In the genomic region with DNA sequence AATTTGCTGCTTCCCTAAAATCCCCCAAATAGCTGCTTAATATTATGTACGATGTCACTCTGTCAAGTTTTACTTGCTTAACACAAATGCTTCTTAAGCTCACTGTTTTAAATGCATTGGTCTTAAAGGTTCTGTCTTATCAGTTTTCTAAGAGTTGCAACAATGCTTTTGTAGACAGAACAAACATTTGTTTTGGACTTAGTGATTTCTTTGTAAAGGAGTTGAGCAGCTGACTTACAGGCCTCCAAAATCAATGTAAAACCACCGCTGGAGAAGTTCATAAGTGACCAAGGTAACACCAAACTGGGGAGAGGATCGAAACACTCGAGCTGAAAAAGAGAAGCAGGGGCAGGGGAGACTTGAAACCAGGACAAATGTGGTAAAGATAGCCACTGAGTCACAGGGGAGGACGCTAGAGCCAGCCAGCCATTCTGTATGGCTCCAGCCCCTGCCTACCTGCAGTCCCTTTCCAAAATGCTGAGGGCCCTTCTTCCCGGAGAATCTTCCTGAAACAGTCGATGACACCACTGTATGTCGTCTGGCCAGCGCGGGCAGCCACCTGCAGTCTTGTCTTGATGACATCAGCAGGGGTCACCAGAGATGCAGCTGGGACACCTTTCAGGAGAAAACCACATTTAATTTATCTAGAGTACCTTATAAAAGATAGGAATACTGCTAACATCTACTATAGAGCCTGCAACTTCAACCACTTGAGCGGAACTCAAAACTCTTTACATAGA, we compare ENCODE assay signal across 1 cellular context.
A peak's percentile ranks its signal among the peaks of the same experiment; 100 is the strongest.
TF ChIP-seq lines count a peak whose summit lies in the region.

No MANE protein-coding gene starts in this region.

TF ChIP-seq in HepG2, 621 proteins besides CTCF, POLR2A, EP300 and RAD21 (continued from another document and continues in another):
- TF ChIP-seq DPF2 (CRISPR knock-in tag; IDR thresholded peaks at IDR 0.05; ENCODE audit: borderline replicate concordance, low read depth) = no peak
- no peak for TF ChIP-seq SMYD3 (CRISPR knock-in tag; IDR thresholded peaks at IDR 0.05)
- TF ChIP-seq ATF7 (IDR thresholded peaks at IDR 0.05) = no peak
- no peak for TF ChIP-seq ATF7 (CRISPR knock-in tag; IDR thresholded peaks at IDR 0.05)
- 0 out of 2 replicates have a peak, but pooled peaks have one; percentile 30 for TF ChIP-seq TARDBP (CRISPR knock-in tag; IDR thresholded peaks at IDR 0.05)
- no peak for TF ChIP-seq TEAD2 (CRISPR knock-in tag; IDR thresholded peaks at IDR 0.05)
- TF ChIP-seq ZNF318 (CRISPR knock-in tag; IDR thresholded peaks at IDR 0.05) = no peak
- TF ChIP-seq DR1 (CRISPR knock-in tag; IDR thresholded peaks at IDR 0.05) = no peak
- TF ChIP-seq, protein P1, sequence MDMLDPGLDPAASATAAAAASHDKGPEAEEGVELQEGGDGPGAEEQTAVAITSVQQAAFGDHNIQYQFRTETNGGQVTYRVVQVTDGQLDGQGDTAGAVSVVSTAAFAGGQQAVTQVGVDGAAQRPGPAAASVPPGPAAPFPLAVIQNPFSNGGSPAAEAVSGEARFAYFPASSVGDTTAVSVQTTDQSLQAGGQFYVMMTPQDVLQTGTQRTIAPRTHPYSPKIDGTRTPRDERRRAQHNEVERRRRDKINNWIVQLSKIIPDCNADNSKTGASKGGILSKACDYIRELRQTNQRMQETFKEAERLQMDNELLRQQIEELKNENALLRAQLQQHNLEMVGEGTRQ (IDR thresholded peaks at IDR 0.05; ENCODE audit: low read depth, low read length) = no peak
- TF ChIP-seq, protein P1 (CRISPR knock-in tag; IDR thresholded peaks at IDR 0.05; ENCODE audit: borderline replicate concordance) = no peak
- peak; percentile 61 for TF ChIP-seq TCF7 (IDR thresholded peaks at IDR 0.05; ENCODE audit: low read depth)
- TF ChIP-seq ZNF567 (CRISPR knock-in tag; IDR thresholded peaks at IDR 0.05; ENCODE audit: borderline replicate concordance) = no peak
- TF ChIP-seq ZNF260 (CRISPR knock-in tag; IDR thresholded peaks at IDR 0.05; ENCODE audit: borderline replicate concordance, low read depth) = no peak
- no peak for TF ChIP-seq PCBP1 (IDR thresholded peaks at IDR 0.05; ENCODE audit: borderline replicate concordance, low read depth, low read length)
- no peak for TF ChIP-seq HOXA7 (CRISPR knock-in tag; IDR thresholded peaks at IDR 0.05)
- TF ChIP-seq GATAD2A (CRISPR knock-in tag; IDR thresholded peaks at IDR 0.05) = peak; percentile 85
- no peak for TF ChIP-seq SAP130 (CRISPR knock-in tag; IDR thresholded peaks at IDR 0.05; ENCODE audit: low read depth)
- peak; percentile 22; the same call in 1 of the 2 replicates for TF ChIP-seq ZNF770 (CRISPR knock-in tag; IDR thresholded peaks at IDR 0.05)
- no peak for TF ChIP-seq ZNF20 (CRISPR knock-in tag; IDR thresholded peaks at IDR 0.05)
- no peak for TF ChIP-seq ZMYM3 (CRISPR knock-in tag; IDR thresholded peaks at IDR 0.05)
- TF ChIP-seq ZFY (CRISPR knock-in tag; IDR thresholded peaks at IDR 0.05) = no peak
- no peak for TF ChIP-seq NR1H2 (CRISPR knock-in tag; IDR thresholded peaks at IDR 0.05; ENCODE audit: borderline replicate concordance, low read depth)
- TF ChIP-seq ZNF33A (CRISPR knock-in tag; IDR thresholded peaks at IDR 0.05; ENCODE audit: borderline replicate concordance) = no peak
- TF ChIP-seq, protein P2, sequence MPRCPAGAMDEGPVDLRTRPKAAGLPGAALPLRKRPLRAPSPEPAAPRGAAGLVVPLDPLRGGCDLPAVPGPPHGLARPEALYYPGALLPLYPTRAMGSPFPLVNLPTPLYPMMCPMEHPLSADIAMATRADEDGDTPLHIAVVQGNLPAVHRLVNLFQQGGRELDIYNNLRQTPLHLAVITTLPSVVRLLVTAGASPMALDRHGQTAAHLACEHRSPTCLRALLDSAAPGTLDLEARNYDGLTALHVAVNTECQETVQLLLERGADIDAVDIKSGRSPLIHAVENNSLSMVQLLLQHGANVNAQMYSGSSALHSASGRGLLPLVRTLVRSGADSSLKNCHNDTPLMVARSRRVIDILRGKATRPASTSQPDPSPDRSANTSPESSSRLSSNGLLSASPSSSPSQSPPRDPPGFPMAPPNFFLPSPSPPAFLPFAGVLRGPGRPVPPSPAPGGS (CRISPR knock-in tag; IDR thresholded peaks at IDR 0.05) = no peak
- TF ChIP-seq, protein P3, sequence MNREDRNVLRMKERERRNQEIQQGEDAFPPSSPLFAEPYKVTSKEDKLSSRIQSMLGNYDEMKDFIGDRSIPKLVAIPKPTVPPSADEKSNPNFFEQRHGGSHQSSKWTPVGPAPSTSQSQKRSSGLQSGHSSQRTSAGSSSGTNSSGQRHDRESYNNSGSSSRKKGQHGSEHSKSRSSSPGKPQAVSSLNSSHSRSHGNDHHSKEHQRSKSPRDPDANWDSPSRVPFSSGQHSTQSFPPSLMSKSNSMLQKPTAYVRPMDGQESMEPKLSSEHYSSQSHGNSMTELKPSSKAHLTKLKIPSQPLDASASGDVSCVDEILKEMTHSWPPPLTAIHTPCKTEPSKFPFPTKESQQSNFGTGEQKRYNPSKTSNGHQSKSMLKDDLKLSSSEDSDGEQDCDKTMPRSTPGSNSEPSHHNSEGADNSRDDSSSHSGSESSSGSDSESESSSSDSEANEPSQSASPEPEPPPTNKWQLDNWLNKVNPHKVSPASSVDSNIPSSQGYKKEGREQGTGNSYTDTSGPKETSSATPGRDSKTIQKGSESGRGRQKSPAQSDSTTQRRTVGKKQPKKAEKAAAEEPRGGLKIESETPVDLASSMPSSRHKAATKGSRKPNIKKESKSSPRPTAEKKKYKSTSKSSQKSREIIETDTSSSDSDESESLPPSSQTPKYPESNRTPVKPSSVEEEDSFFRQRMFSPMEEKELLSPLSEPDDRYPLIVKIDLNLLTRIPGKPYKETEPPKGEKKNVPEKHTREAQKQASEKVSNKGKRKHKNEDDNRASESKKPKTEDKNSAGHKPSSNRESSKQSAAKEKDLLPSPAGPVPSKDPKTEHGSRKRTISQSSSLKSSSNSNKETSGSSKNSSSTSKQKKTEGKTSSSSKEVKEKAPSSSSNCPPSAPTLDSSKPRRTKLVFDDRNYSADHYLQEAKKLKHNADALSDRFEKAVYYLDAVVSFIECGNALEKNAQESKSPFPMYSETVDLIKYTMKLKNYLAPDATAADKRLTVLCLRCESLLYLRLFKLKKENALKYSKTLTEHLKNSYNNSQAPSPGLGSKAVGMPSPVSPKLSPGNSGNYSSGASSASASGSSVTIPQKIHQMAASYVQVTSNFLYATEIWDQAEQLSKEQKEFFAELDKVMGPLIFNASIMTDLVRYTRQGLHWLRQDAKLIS (CRISPR knock-in tag; IDR thresholded peaks at IDR 0.05) = no peak
- no peak for TF ChIP-seq TOE1 (CRISPR knock-in tag; IDR thresholded peaks at IDR 0.05)
- no peak for TF ChIP-seq MBD4 (IDR thresholded peaks at IDR 0.05; ENCODE audit: borderline replicate concordance, low read length)
- TF ChIP-seq DBP (CRISPR knock-in tag; IDR thresholded peaks at IDR 0.05; ENCODE audit: not compliant biosample characterization) = no peak
- TF ChIP-seq SOX13 (IDR thresholded peaks at IDR 0.05) = peak; percentile 85
- peak in 1 of 2 experiments; percentile 95; a peak in 2 of 4 replicates for TF ChIP-seq SOX13 (CRISPR knock-in tag; conservative IDR thresholded peaks at IDR 0.05 in 1 of 2, IDR thresholded peaks at IDR 0.05 in 1 of 2)
- no peak for TF ChIP-seq SOX6 (IDR thresholded peaks at IDR 0.05)
- TF ChIP-seq SOX6 (CRISPR knock-in tag; IDR thresholded peaks at IDR 0.05) = peak; percentile 95
- no peak for TF ChIP-seq PREB (CRISPR knock-in tag; IDR thresholded peaks at IDR 0.05)
- TF ChIP-seq FOXP1 (IDR thresholded peaks at IDR 0.05) = no peak
- peak; percentile 74; the same call in 1 of the 2 replicates for TF ChIP-seq FOXP1 (CRISPR knock-in tag; IDR thresholded peaks at IDR 0.05)
- no peak for TF ChIP-seq ZNF878 (CRISPR knock-in tag; IDR thresholded peaks at IDR 0.05)
- TF ChIP-seq GATA4 (IDR thresholded peaks at IDR 0.05; ENCODE audit: borderline replicate concordance, low read depth) = no peak
